16 cellular contexts compared by ENCODE assay signal in genomic region chr3:166190360-166190759, GRCh38.
A peak's percentile ranks its signal among the peaks of the same experiment; 100 is the strongest.
DNase-seq lines count a peak whose midpoint lies in the region; ATAC-seq and TF ChIP-seq lines count a peak whose summit lies in the region.
"Had no signal": no experiment of that assay in that cellular context is flagged by ENCODE, and none has a peak within 500 bp of the region (broad histone marks: within the 10 kb centered on the region; RNA-seq: fewer than 3 reads in every experiment).

No MANE protein-coding gene starts in this region.

- H3K4me1 ChIP-seq in upper lobe of right lung (no peaks in the 10 kb centered on the region), SK-N-SH (ENCODE audit: control insufficient read depth in 1 of 2, insufficient read depth in 2 of 2, low read depth in 1 of 2, low read length in 1 of 2) (no peaks in the 10 kb centered on the region)
- H3K4me1 ChIP-seq: SJCRH30 had no signal

- intact Hi-C loops in CD14-positive monocyte (cut with micrococcal nuclease) (no loop called here), upper lobe of right lung (cut with DNase I) (no loop called here)

- POLR2A ChIA-PET in SK-N-SH (lab: Yijun Ruan, JAX): no interaction called here

- no peak overlapping the region for H3K4me2 ChIP-seq in SK-N-SH

- H3K4me3 Mint-ChIP-seq in CD14-positive monocyte: no peak overlapping the region
- H3K4me3 Mint-ChIP-seq: dendritic cell treated with granulocyte-macrophage colony-stimulating factor and Interleukin-4, amounts not matched to agents 40 ng/mL and 50 ng/mL, for 4 days had no signal

- H3K9me2 ChIP-seq in SK-N-SH: no peaks in the 10 kb centered on the region

- no peaks in the 10 kb centered on the region for H3F3A ChIP-seq in SK-N-SH (replicated peaks; ENCODE audit: insufficient read depth)

- H3K9me3 Mint-ChIP-seq in CD14-positive monocyte: peaks cover 0 to 5% (median 0%) of the 10 kb centered on the region in 7 donors

- H3K36me3 ChIP-seq in upper lobe of right lung (no peaks in the 10 kb centered on the region), SK-N-SH (replicated peaks in 1 of 2; ENCODE audit: control insufficient read depth in 1 of 2, insufficient read depth in 2 of 2, low read length in 1 of 2) (no peaks in the 10 kb centered on the region)
- H3K36me3 ChIP-seq: SJCRH30 had no signal

- DNase-seq in DMS53 (lab: John Stamatoyannopoulos, UW): peak; percentile 68
- peak; percentile 87 for DNase-seq in NCI-H146 (lab: John Stamatoyannopoulos, UW)
- peak; percentile 2 for DNase-seq in choroid plexus epithelial cell (ENCODE audit: low read depth)
- peak; percentile 9 for DNase-seq in iris pigment epithelial cell (ENCODE audit: low read depth)
- DNase-seq in CD14-positive monocyte (ENCODE audit: low spot score): no peak
- DNase-seq in upper lobe of right lung: no peak
- DNase-seq in SK-N-SH: no peak
- DNase-seq: activated CD4-positive, alpha-beta T cell treated with anti-CD3 and anti-CD28 coated beads, Interleukin-2, amount 50 U/mL, for 48 hours; AML-193; amniotic stem cell; DMS153; glutamatergic neuron; kidney glomerular epithelial cell; SJCRH30 had no signal

- no peak overlapping the region for H3K4me3 ChIP-seq in choroid plexus epithelial cell (ENCODE audit: low read depth, low read length)
- no peak overlapping the region for H3K4me3 ChIP-seq in upper lobe of right lung
- H3K4me3 ChIP-seq in SK-N-SH (ENCODE audit: low read depth in 2 of 2, low read length in 1 of 2): no peak overlapping the region
- H3K4me3 ChIP-seq: SJCRH30 had no signal

- H3K27me3 ChIP-seq in upper lobe of right lung (no peaks in the 10 kb centered on the region), SK-N-SH (ENCODE audit: insufficient read depth) (no peaks in the 10 kb centered on the region)
- H3K27me3 ChIP-seq: SJCRH30 had no signal

- H3K27ac ChIP-seq in upper lobe of right lung (no peak overlapping the region), SK-N-SH (ENCODE audit: low read depth in 2 of 2, low read length in 1 of 2) (no peak overlapping the region)
- H3K27ac ChIP-seq: SJCRH30 had no signal

- ATAC-seq in GM18858 (IDR thresholded peaks at IDR 0.05; ENCODE audit: unreplicated experiment): no peak
- no peak for ATAC-seq in upper lobe of right lung

- no peak for TF ChIP-seq CTCF in choroid plexus epithelial cell (conservative IDR thresholded peaks at IDR 0.05; ENCODE audit: low read depth, low read length)
- TF ChIP-seq CTCF in CD14-positive monocyte (IDR thresholded peaks at IDR 0.05): no peak
- TF ChIP-seq CTCF in upper lobe of right lung (IDR thresholded peaks at IDR 0.05): no peak
- no peak for TF ChIP-seq CTCF in SK-N-SH (IDR thresholded peaks at IDR 0.05)

- CTCF ChIA-PET in SK-N-SH (lab: Yijun Ruan, JAX): interaction anchor here (0.7 kb wide), 1 partner anchor 13 kb away, joined by 3 read pairs; no protein-coding TSS in a partner anchor

- no peak for TF ChIP-seq RAD21 in SK-N-SH (IDR thresholded peaks at IDR 0.05; ENCODE audit: low read length)

- no peak for TF ChIP-seq EP300 in SK-N-SH (IDR thresholded peaks at IDR 0.05; ENCODE audit: borderline replicate concordance in 1 of 2, low read depth in 1 of 2, low read length in 1 of 2)

- no peaks in the 10 kb centered on the region for H3K9me3 ChIP-seq in upper lobe of right lung
- H3K9me3 ChIP-seq in SK-N-SH: no peaks in the 10 kb centered on the region
- H3K9me3 ChIP-seq: SJCRH30 had no signal

- no peak overlapping the region for H3K27ac Mint-ChIP-seq in CD14-positive monocyte
- H3K27ac Mint-ChIP-seq: dendritic cell treated with granulocyte-macrophage colony-stimulating factor and Interleukin-4, amounts not matched to agents 40 ng/mL and 50 ng/mL, for 4 days had no signal

- H3K9ac ChIP-seq in SK-N-SH: no peak overlapping the region

- WGBS in SK-N-SH (ENCODE audit: low lambda C conversion rate): 0% methylated on average over 1 of the region's 1 CpG

- no peaks in the 10 kb centered on the region for H3K4me1 Mint-ChIP-seq in CD14-positive monocyte

- H3K27me3 Mint-ChIP-seq in CD14-positive monocyte (ENCODE audit: low read depth in 3 of 3): no peaks in the 10 kb centered on the region
- H3K27me3 Mint-ChIP-seq: dendritic cell treated with granulocyte-macrophage colony-stimulating factor and Interleukin-4, amounts not matched to agents 40 ng/mL and 50 ng/mL, for 4 days had no signal

- no peaks in the 10 kb centered on the region for H4K20me1 ChIP-seq in SK-N-SH (ENCODE audit: insufficient read depth)

- no peaks in the 10 kb centered on the region for H3K36me3 Mint-ChIP-seq in CD14-positive monocyte

- H2AFZ ChIP-seq in SK-N-SH (ENCODE audit: low read depth): no peak overlapping the region

- no peaks in the 10 kb centered on the region for H3K79me2 ChIP-seq in SK-N-SH (ENCODE audit: insufficient read depth)

TF ChIP-seq in SK-N-SH, 30 proteins besides CTCF, POLR2A, EP300 and RAD21:
- TF ChIP-seq JUND (IDR thresholded peaks at IDR 0.05): no peak
- TF ChIP-seq ZBTB33 (IDR thresholded peaks at IDR 0.05; ENCODE audit: borderline replicate concordance, low read depth): no peak
- no peak for TF ChIP-seq GABPA (IDR thresholded peaks at IDR 0.05; ENCODE audit: low read depth)
- no peak for TF ChIP-seq RFX5 (IDR thresholded peaks at IDR 0.05; ENCODE audit: low read length)
- no peak for TF ChIP-seq EZH2phosphoT487 (IDR thresholded peaks at IDR 0.05; ENCODE audit: borderline replicate concordance, low read depth)
- no peak for TF ChIP-seq SMC3 (IDR thresholded peaks at IDR 0.05; ENCODE audit: low read depth, low read length)
- TF ChIP-seq YY1 (IDR thresholded peaks at IDR 0.05; ENCODE audit: low read depth): no peak
- TF ChIP-seq TEAD4 (IDR thresholded peaks at IDR 0.05; ENCODE audit: borderline replicate concordance, insufficient read depth): no peak
- no peak for TF ChIP-seq NRF1 (IDR thresholded peaks at IDR 0.05; ENCODE audit: low read depth, low read length)
TF ChIP-seq in SK-N-SH: peak in this region for 0.

Comparison
In these comparisons a context has a peak if more than half of its experiments do, and no peak if none do; other contexts are left out.
1. DNase-seq: peak in DMS53 (single experiment), NCI-H146 (single experiment), choroid plexus epithelial cell (single experiment) and iris pigment epithelial cell (single experiment); none in CD14-positive monocyte (single experiment), upper lobe of right lung (single experiment) and SK-N-SH (single experiment).